ENCODE assay signal across 8 cellular contexts in the genomic region with DNA sequence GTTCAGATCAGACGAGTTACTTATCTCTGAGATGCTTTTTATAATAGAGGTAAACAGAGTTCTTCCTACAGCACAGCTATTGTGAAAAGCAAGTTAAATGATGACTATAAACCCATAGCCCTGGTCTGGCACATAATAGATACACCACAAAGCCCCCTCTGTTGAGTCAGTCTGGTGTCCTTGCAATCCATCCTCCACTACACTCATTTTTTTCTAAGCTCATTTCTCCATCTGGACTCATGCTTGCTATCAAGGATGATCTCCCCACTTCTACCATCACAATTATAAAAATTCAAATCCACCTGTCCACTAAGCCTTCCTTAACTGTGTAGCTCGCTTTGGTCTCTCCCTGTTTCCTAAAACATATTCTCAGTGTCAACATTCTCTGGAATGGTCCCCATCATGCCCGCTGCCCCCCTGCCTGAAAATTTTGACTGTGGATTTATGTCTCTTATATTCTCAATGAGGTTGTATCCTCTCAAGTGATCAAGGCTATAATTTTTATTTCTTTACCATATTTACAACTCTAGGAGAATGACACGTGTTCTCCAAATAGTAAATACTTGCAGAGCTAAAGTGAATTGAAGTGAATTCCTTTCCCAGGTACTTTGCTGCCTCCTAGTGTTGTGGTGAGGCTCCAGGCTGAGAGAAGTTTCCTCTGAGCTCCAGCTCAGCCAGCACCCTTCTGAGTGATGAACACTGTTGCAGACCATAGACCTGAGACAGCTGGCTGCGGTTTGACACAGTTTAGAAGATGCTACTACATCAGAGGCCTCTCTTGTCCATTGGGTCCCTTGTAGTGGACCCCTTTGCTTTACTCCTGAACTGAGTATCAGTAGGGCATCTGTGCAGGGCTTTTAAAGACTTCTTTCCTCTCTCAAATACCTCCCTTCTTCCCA.
A peak's percentile ranks its signal among the peaks of the same experiment; 100 is the strongest.
DNase-seq lines count a peak whose midpoint lies in the region; ATAC-seq, FAIRE-seq and TF ChIP-seq lines count a peak whose summit lies in the region.

No MANE protein-coding gene starts in this region.

- intact Hi-C loops in esophagus muscularis mucosa (cut with DNase I): no loop called here

- no peak overlapping the region for H3K4me3 Mint-ChIP-seq in neural crest cell

- H3K4me1 ChIP-seq in A549 (no peaks in the 10 kb centered on the region), esophagus muscularis mucosa (no peaks in the 10 kb centered on the region)

- H3K27me3 ChIP-seq in esophagus muscularis mucosa: peaks cover 0 to 14% (median 0%) of the 10 kb centered on the region in 4 donors

- POLR2A ChIA-PET in A549 (lab: Yijun Ruan, JAX): no interaction called here

- no peaks in the 10 kb centered on the region for H3K9me3 Mint-ChIP-seq in neural crest cell

- TF ChIP-seq EP300 in A549 (IDR thresholded peaks at IDR 0.05): no peak
- no peak for TF ChIP-seq EP300 in esophagus muscularis mucosa (IDR thresholded peaks at IDR 0.05)

- no peak overlapping the region for H3K4me3 ChIP-seq in A549
- no peak overlapping the region for H3K4me3 ChIP-seq in LNCaP clone FGC (ENCODE audit: low read depth, low read length)
- H3K4me3 ChIP-seq in esophagus muscularis mucosa: no peak overlapping the region

- no peak for TF ChIP-seq POLR2A in A549 (IDR thresholded peaks at IDR 0.05; ENCODE audit: low read length)
- TF ChIP-seq POLR2A in esophagus muscularis mucosa (IDR thresholded peaks at IDR 0.05; ENCODE audit: low read depth): no peak

- H3K36me3 ChIP-seq in esophagus muscularis mucosa: no peaks in the 10 kb centered on the region

- TF ChIP-seq RAD21 in A549 (conservative IDR thresholded peaks at IDR 0.05 in 1 of 2, IDR thresholded peaks at IDR 0.05 in 1 of 2): peak; percentile 70 to 76

- 8% methylated on average over 5 of the region's 5 CpGs for WGBS in A549 (ENCODE audit: missing lambda C conversion rate)
- 45% methylated on average over 5 of the region's 5 CpGs for WGBS in esophagus muscularis mucosa

- DNase-seq in A549 (ENCODE audit: low read depth in 1 of 2, low spot score in 1 of 2) (peak; percentile 9 to 60), GM10266 (ENCODE audit: extremely low spot score) (peak; percentile 16), LNCaP clone FGC (ENCODE audit: low read depth) (peak; percentile 38), SHP77 treated with DMSO at 0.1 percent for 48 hours (lab: John Stamatoyannopoulos, UW) (peak; percentile 40), esophagus muscularis mucosa (ENCODE audit: extremely low spot score) (peak; percentile 85), neural crest cell (ENCODE audit: low read depth, low spot score) (peak; percentile 42), NCI-H2227 treated with DMSO at 0.1 percent for 48 hours (lab: John Stamatoyannopoulos, UW) (no peak)

- FAIRE-seq in A549 (lab: Jason Lieb, UNC): no peak

- ATAC-seq in A549: peak; percentile 88 to 90
- no peak for ATAC-seq in GM19395 (IDR thresholded peaks at IDR 0.05; ENCODE audit: unreplicated experiment)

- CTCF ChIA-PET in A549 (lab: Yijun Ruan, JAX): interaction anchor here (0.6 to 2.5 kb wide), 12 partner anchors 9 to 947 kb away, joined by 3 to 11 read pairs (median 4); no protein-coding TSS in a partner anchor

- no peak overlapping the region for H3K27ac ChIP-seq in A549
- no peak overlapping the region for H3K27ac ChIP-seq in esophagus muscularis mucosa (replicated peaks in 1 of 4)

- H3K4me2 ChIP-seq in A549: no peak overlapping the region

- H3K4me1 Mint-ChIP-seq in neural crest cell: no peaks in the 10 kb centered on the region

- TF ChIP-seq CTCF in A549 (IDR thresholded peaks at IDR 0.05) (peak; percentile 54), GM10266 (IDR thresholded peaks at IDR 0.05; ENCODE audit: control insufficient read depth, insufficient read depth, low read depth, missing control alignments) (peak; percentile 71), LNCaP clone FGC (IDR thresholded peaks at IDR 0.05; ENCODE audit: control insufficient read depth, extremely low read depth, insufficient read depth) (peak; percentile 82), esophagus muscularis mucosa (IDR thresholded peaks at IDR 0.05) (peak; percentile 34 to 52 (median 37)), neural crest cell (conservative IDR thresholded peaks at IDR 0.05) (peak; percentile 83)

- no peaks in the 10 kb centered on the region for H3K36me3 Mint-ChIP-seq in neural crest cell (ENCODE audit: low read depth)

- H3K27ac Mint-ChIP-seq in neural crest cell (ENCODE audit: unreplicated experiment): no peak overlapping the region

- H3K9me3 ChIP-seq in A549 (no peaks in the 10 kb centered on the region), esophagus muscularis mucosa (no peaks in the 10 kb centered on the region)

- H3K27me3 Mint-ChIP-seq in neural crest cell (ENCODE audit: low read depth): peaks cover 17% of the 10 kb centered on the region

TF ChIP-seq in A549, 52 proteins besides CTCF, POLR2A, EP300 and RAD21:
- TF ChIP-seq SMC3 (IDR thresholded peaks at IDR 0.05): peak; percentile 55
- TF ChIP-seq CHD4 (IDR thresholded peaks at IDR 0.05; ENCODE audit: borderline replicate concordance): no peak
- no peak for TF ChIP-seq ZFP36 (IDR thresholded peaks at IDR 0.05; ENCODE audit: borderline replicate concordance, partially characterized antibody)
- TF ChIP-seq, protein P1, sequence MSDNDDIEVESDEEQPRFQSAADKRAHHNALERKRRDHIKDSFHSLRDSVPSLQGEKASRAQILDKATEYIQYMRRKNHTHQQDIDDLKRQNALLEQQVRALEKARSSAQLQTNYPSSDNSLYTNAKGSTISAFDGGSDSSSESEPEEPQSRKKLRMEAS (IDR thresholded peaks at IDR 0.05): no peak
- no peak for TF ChIP-seq HMGXB4 (CRISPR knock-in tag; IDR thresholded peaks at IDR 0.05; ENCODE audit: borderline replicate concordance)
- no peak for TF ChIP-seq RNF2 (IDR thresholded peaks at IDR 0.05; ENCODE audit: borderline replicate concordance, low read depth)
